22 cellular contexts compared by ENCODE assay signal in the genomic region with DNA sequence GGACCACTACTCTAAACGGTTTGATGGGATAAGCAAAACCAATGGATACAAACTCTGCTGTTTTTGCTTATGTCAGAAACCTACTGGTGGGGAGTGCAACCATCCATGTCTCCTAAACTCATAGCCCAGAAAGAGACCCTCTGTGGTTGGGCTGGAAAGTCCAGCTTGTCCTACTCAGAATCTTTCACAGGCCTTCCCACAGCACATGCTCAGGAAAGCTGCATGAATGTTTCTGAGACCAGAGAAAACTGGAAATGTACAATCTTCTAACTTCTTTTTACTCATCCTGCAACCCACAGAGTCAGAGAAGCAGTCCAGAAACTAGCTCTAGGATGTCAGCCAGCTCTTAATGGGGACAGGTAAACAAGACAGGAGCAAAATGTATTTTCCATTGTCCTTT.
"Had no signal": no experiment of that assay in that cellular context is flagged by ENCODE, and none has a peak within 500 bp of the region (broad histone marks: within the 10 kb centered on the region; RNA-seq: fewer than 3 reads in every experiment).

No MANE protein-coding gene starts in this region.

- H3K27ac ChIP-seq: colonic mucosa, epithelial cell of prostate, foreskin keratinocyte, gastroesophageal sphincter, heart right ventricle, left lung, lower lobe of right lung had no signal

- H3K4me1 ChIP-seq: colonic mucosa, foreskin keratinocyte, gastroesophageal sphincter, left lung, lower lobe of right lung had no signal

- H3K4me3 ChIP-seq: colonic mucosa, gastroesophageal sphincter, heart right ventricle, left lung, lower lobe of right lung had no signal

- H3K36me3 ChIP-seq: colonic mucosa, gastroesophageal sphincter, left lung had no signal

- DNase-seq: colonic mucosa; cortex of kidney; effector CD4-positive, alpha-beta T cell; effector memory CD4-positive, alpha-beta T cell; erythroblast; foreskin keratinocyte; glutamatergic neuron; head of caudate nucleus; heart right ventricle; hippocampal formation; left cardiac atrium; left lung; left ventricle myocardium superior; lower lobe of right lung; mesenchymal stem cell; midbrain; naive thymus-derived CD4-positive, alpha-beta T cell had no signal

- H3K9me3 ChIP-seq: colonic mucosa, gastroesophageal sphincter, heart right ventricle, left lung, lower lobe of right lung had no signal

- H3K27me3 ChIP-seq: colonic mucosa, foreskin keratinocyte, left lung had no signal

- FAIRE-seq: frontal cortex, islet of Langerhans, keratinocyte had no signal
